ENCODE assay signal across 9 cellular contexts in genomic region chr11:6298605-6299004, GRCh38. TPM values are rescaled to one million over a fixed set of nuclear protein-coding genes. Genes with fewer than 3 reads are reported as not detected.
DNase-seq lines count a peak whose midpoint lies in the region; ATAC-seq and TF ChIP-seq lines count a peak whose summit lies in the region.
"Had no signal": no experiment of that assay in that cellular context is flagged by ENCODE, and none has a peak within 500 bp of the region (broad histone marks: within the 10 kb centered on the region; RNA-seq: fewer than 3 reads in every experiment).

No MANE protein-coding gene starts in this region.

- peak overlapping the region; percentile 10 for H3K27ac Mint-ChIP-seq in endodermal cell
- H3K27ac Mint-ChIP-seq in osteocyte (ENCODE audit: unreplicated experiment), result no peak overlapping the region

- H3K27ac ChIP-seq in endodermal cell (ENCODE audit: low read depth, low read length), result no peak overlapping the region

- no peak overlapping the region for H3K4me3 ChIP-seq in endodermal cell (ENCODE audit: low read length)

- H3K9me3 ChIP-seq in endodermal cell (ENCODE audit: control insufficient read depth, low read length), result no peaks in the 10 kb centered on the region

- no peak overlapping the region for H3K4me3 Mint-ChIP-seq in endodermal cell
- H3K4me3 Mint-ChIP-seq in osteocyte (ENCODE audit: unreplicated experiment), result no peak overlapping the region

- DNase-seq in NCI-H82 (lab: John Stamatoyannopoulos, UW) (peak; percentile 31), NCI-H82 treated with DMSO at 0.1 percent for 48 hours (lab: John Stamatoyannopoulos, UW; ENCODE audit: unreplicated experiment) (no peak), OCI-M1 (lab: John Stamatoyannopoulos, UW) (peak; percentile 55), endodermal cell (peak; percentile 95), osteocyte (ENCODE audit: extremely low spot score, unreplicated experiment) (no peak)

- H3K4me1 Mint-ChIP-seq in endodermal cell, result peaks cover 40% of the 10 kb centered on the region
- H3K4me1 Mint-ChIP-seq in osteocyte (ENCODE audit: unreplicated experiment), result no peaks in the 10 kb centered on the region

- ATAC-seq in HG02973 (IDR thresholded peaks at IDR 0.05; ENCODE audit: unreplicated experiment), result peak; percentile 50
- no peak for ATAC-seq in GM19397 (IDR thresholded peaks at IDR 0.05; ENCODE audit: unreplicated experiment)
- ATAC-seq in GM19324 (IDR thresholded peaks at IDR 0.05; ENCODE audit: low FRiP score, unreplicated experiment), result no peak

- 47 to 59% methylated on average over 3 to 4 of the region's 4 CpGs for WGBS in endodermal cell (ENCODE audit: insufficient coverage in 1 of 2, insufficient read length in 1 of 2), 2 experiments

- H3K36me3 Mint-ChIP-seq in endodermal cell (ENCODE audit: low read depth) (no peaks in the 10 kb centered on the region), osteocyte (ENCODE audit: unreplicated experiment) (no peaks in the 10 kb centered on the region)

- H3K27me3 ChIP-seq in endodermal cell (ENCODE audit: control insufficient read depth, insufficient read depth, low read length, poor library complexity, severe bottlenecking), result no peaks in the 10 kb centered on the region

- H3K4me1 ChIP-seq in endodermal cell (ENCODE audit: control insufficient read depth, insufficient read depth, low read length), result peaks cover 6% of the 10 kb centered on the region

- no peaks in the 10 kb centered on the region for H3K27me3 Mint-ChIP-seq in endodermal cell (ENCODE audit: insufficient read depth)
- peaks cover 34% of the 10 kb centered on the region for H3K27me3 Mint-ChIP-seq in osteocyte (ENCODE audit: unreplicated experiment)

- H3K36me3 ChIP-seq in endodermal cell (ENCODE audit: control insufficient read depth, insufficient read depth, low read length), result no peaks in the 10 kb centered on the region

- peak; percentile 99 for TF ChIP-seq CTCF in endodermal cell (conservative IDR thresholded peaks at IDR 0.05)
- peak; percentile 55 for TF ChIP-seq CTCF in osteocyte (IDR thresholded peaks at IDR 0.05)

- H3K9ac ChIP-seq in endodermal cell (ENCODE audit: extremely low read depth, low read length, poor library complexity, severe bottlenecking), result no peak overlapping the region

- H3K9me3 Mint-ChIP-seq in endodermal cell (no peaks in the 10 kb centered on the region), osteocyte (ENCODE audit: unreplicated experiment) (no peaks in the 10 kb centered on the region)

RNA-seq across cellular contexts. Expression of gene CAVIN3, which starts 21.7 kb away (rescaled TPM):
- total RNA-seq in endodermal cell (10 to 100 TPM; 42.2 to 70.2 TPM), osteocyte (30.7 and 32.0 TPM in 2 replicates)
- 21.8 TPM for polyA plus RNA-seq in endodermal cell (2013, experiment 1 of 2)
- 22.9 TPM for polyA plus RNA-seq in endodermal cell (2013, experiment 2 of 2)

RNA-seq across cellular contexts. Expression of gene CCKBR, which starts 39.0 kb away (rescaled TPM):
- total RNA-seq in endodermal cell (100 to 1,000 TPM; 433 to 467 TPM), osteocyte (not detected in 2 replicates)
- 67.8 TPM for polyA plus RNA-seq in endodermal cell (2013, experiment 1 of 2)
- polyA plus RNA-seq in endodermal cell (2013, experiment 2 of 2), result 76.4 TPM
- total RNA-seq: skeletal muscle tissue had no signal

RNA-seq across cellular contexts. Expression of gene CNGA4, which starts 59.7 kb away (rescaled TPM):
- total RNA-seq in endodermal cell, result 1 to 10 TPM; 1.7 to 4.3 TPM
- 2.5 TPM for polyA plus RNA-seq in endodermal cell (2013, experiment 1 of 2)
- 1.9 TPM for polyA plus RNA-seq in endodermal cell (2013, experiment 2 of 2)
- not detected in 2 replicates for total RNA-seq in osteocyte
- total RNA-seq: skeletal muscle tissue had no signal

Comparison
In these comparisons a context has a peak if more than half of its experiments do, and no peak if none do; other contexts are left out.
1. DNase-seq: peak in NCI-H82 (single experiment), OCI-M1 (single experiment) and endodermal cell (single experiment); none in NCI-H82 treated with DMSO at 0.1 percent for 48 hours (single experiment) and osteocyte (single experiment).
2. RNA of gene CCKBR, which starts 39.0 kb away (total RNA-seq): 433 to 467 TPM in endodermal cell; not detected in osteocyte; every median in the first group is over 100 times any median in the second.